In the genomic region with DNA sequence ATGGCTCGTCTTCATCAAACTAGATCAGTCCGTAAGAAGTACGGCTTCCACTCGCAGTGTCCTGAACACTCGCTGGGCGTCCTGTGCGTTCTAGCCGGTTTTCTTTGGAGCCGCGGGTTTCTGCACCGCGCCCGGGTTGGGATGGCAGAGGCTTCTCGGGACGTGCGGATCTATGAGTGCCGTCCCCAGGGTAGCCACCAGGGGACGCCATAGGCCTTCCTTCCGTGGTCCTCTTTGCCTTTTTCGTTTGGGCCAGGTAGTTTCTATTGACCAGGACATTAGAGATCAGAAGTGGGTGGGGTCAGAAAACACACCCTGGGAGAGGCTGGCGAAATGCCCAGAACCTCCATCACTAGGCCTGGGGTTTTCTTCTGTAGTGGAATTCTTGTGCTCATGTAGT, we compare ENCODE assay signal across 8 cellular contexts.
A peak's percentile ranks its signal among the peaks of the same experiment; 100 is the strongest.
DNase-seq lines count a peak whose midpoint lies in the region; ATAC-seq, FAIRE-seq and TF ChIP-seq lines count a peak whose summit lies in the region.

No MANE protein-coding gene starts in this region.

- H3K9me3 ChIP-seq in HUES48 (ENCODE audit: control insufficient read depth, insufficient read depth, low read length) (no peaks in the 10 kb centered on the region; the same call in 1 of the 2 replicates), HepG2 (ENCODE audit: low read length) (no peaks in the 10 kb centered on the region)

- H3K27ac ChIP-seq in HUES48 (ENCODE audit: low read depth, low read length) (no peak overlapping the region), HepG2 (ENCODE audit: extremely low read length, insufficient read depth, low read length) (no peak overlapping the region)

- TF ChIP-seq EP300 in HepG2 (IDR thresholded peaks at IDR 0.05; ENCODE audit: low read depth in 2 of 2, low read length in 2 of 2) (no peak), HepG2 (CRISPR knock-in tag; IDR thresholded peaks at IDR 0.05; ENCODE audit: borderline replicate concordance) (no peak)

- no peak overlapping the region for H3K9ac ChIP-seq in HUES48 (ENCODE audit: low read depth, low read length)
- no peak overlapping the region for H3K9ac ChIP-seq in HepG2 (ENCODE audit: insufficient read depth, low read depth, low read length)

- no peak overlapping the region for H2AFZ ChIP-seq in HepG2 (ENCODE audit: low read length)

- POLR2A ChIA-PET in activated CD4-positive, alpha-beta memory T cell treated with anti-CD3 and anti-CD28 coated beads for 36 hours (lab: Charles Lee), result no interaction called here
- POLR2A ChIA-PET in HepG2 (lab: Yijun Ruan, JAX), result no interaction called here

- no peaks in the 10 kb centered on the region for H3K9me3 Mint-ChIP-seq in activated CD4-positive, alpha-beta memory T cell treated with anti-CD3 and anti-CD28 coated beads for 36 hours

- no peak overlapping the region for H3K4me2 ChIP-seq in HepG2 (ENCODE audit: low read depth, low read length)

- in situ Hi-C loops in Caki2 (cut with HindIII; ENCODE audit: low pct_unique_long_range_greater_than_20kb, low sequenced_read_pairs) (no loop called here), HepG2 (cut with HindIII; ENCODE audit: extremely low pct_ligation_motif_present, low pct_unique_long_range_greater_than_20kb) (no loop called here)

- no peaks in the 10 kb centered on the region for H4K20me1 ChIP-seq in HepG2 (ENCODE audit: insufficient read depth, low read length)

- no TSS peak for BruUV-seq in HepG2 (replicated peaks; lab: Mats Ljungman, UMichigan)

- H3K4me1 ChIP-seq in HUES48 (ENCODE audit: control insufficient read depth, insufficient read depth, low read length), result no peaks in the 10 kb centered on the region
- H3K4me1 ChIP-seq in HepG2 (ENCODE audit: insufficient read depth, low read length), result no peaks in the 10 kb centered on the region

- peaks cover 4% of the 10 kb centered on the region for H3K36me3 Mint-ChIP-seq in activated CD4-positive, alpha-beta memory T cell treated with anti-CD3 and anti-CD28 coated beads for 36 hours

- FAIRE-seq in HepG2 (lab: Jason Lieb, UNC), result no peak

- peaks cover 63% of the 10 kb centered on the region for H3K27me3 Mint-ChIP-seq in activated CD4-positive, alpha-beta memory T cell treated with anti-CD3 and anti-CD28 coated beads for 36 hours

- H3K27me3 ChIP-seq in HUES48 (ENCODE audit: control insufficient read depth, insufficient read depth, low read length), result peaks cover 47% of the 10 kb centered on the region
- H3K27me3 ChIP-seq in HepG2 (ENCODE audit: control insufficient read depth in 1 of 2, insufficient read depth in 2 of 2, low read length in 2 of 2), result peaks cover 1 to 11% of the 10 kb centered on the region in 2 experiments; a peak in 2 of 5 replicates

- CTCF ChIA-PET in activated CD4-positive, alpha-beta memory T cell treated with anti-CD3 and anti-CD28 coated beads for 36 hours (lab: Charles Lee), result no interaction called here
- CTCF ChIA-PET in HepG2 (lab: Yijun Ruan, JAX; ENCODE audit: low intra/inter-chr PET ratio, low total read pairs), result no interaction called here

- TF ChIP-seq RAD21 in HepG2 (CRISPR knock-in tag; IDR thresholded peaks at IDR 0.05), result peak; percentile 25; the same call in 1 of the 2 replicates

- WGBS in HepG2 (ENCODE audit: low lambda C conversion rate), result 17% methylated on average over 18 of the region's 21 CpGs

- H3K4me3 ChIP-seq in HUES48 (ENCODE audit: low read depth, low read length) (peak overlapping the region; percentile 43), HepG2 (replicated peaks in 1 of 3; ENCODE audit: insufficient read depth in 1 of 3, low read depth in 2 of 3, low read length in 3 of 3) (no peak overlapping the region)

- peaks cover 13% of the 10 kb centered on the region for H3K4me1 Mint-ChIP-seq in activated CD4-positive, alpha-beta memory T cell treated with anti-CD3 and anti-CD28 coated beads for 36 hours (ENCODE audit: low read depth)

- peak; percentile 66 for TF ChIP-seq CTCF in HepG2 (CRISPR knock-in tag; IDR thresholded peaks at IDR 0.05)

- no peaks in the 10 kb centered on the region for H3K79me2 ChIP-seq in HepG2 (ENCODE audit: insufficient read depth, low read length)

- TF ChIP-seq POLR2A in HepG2 (IDR thresholded peaks at IDR 0.05; ENCODE audit: insufficient read depth in 1 of 2, low read depth in 2 of 2, low read length in 2 of 2), result no peak

- H3K4me3 Mint-ChIP-seq in activated CD4-positive, alpha-beta memory T cell treated with anti-CD3 and anti-CD28 coated beads for 36 hours, result peak overlapping the region; percentile 4

- no peaks in the 10 kb centered on the region for H3K36me3 ChIP-seq in HUES48 (ENCODE audit: control insufficient read depth, insufficient read depth, low read length)
- H3K36me3 ChIP-seq in HepG2 (replicated peaks in 1 of 2; ENCODE audit: control insufficient read depth in 1 of 2, insufficient read depth in 2 of 2, low read length in 2 of 2), result no peaks in the 10 kb centered on the region

- H3K27ac Mint-ChIP-seq in activated CD4-positive, alpha-beta memory T cell treated with anti-CD3 and anti-CD28 coated beads for 36 hours, result no peak overlapping the region

- intact Hi-C loops in activated CD4-positive, alpha-beta memory T cell treated with anti-CD3 and anti-CD28 coated beads for 36 hours (cut with micrococcal nuclease), result no loop called here
- intact Hi-C loops in HepG2 (cut with micrococcal nuclease; ENCODE audit: unreplicated experiment), result no loop called here

- no peak for ATAC-seq in HepG2
- no peak for ATAC-seq in GM21723 (IDR thresholded peaks at IDR 0.05; ENCODE audit: unreplicated experiment)
- ATAC-seq in HG03095 (IDR thresholded peaks at IDR 0.05; ENCODE audit: unreplicated experiment), result no peak
- no peak for ATAC-seq in GM21737 (IDR thresholded peaks at IDR 0.05; ENCODE audit: unreplicated experiment)

- peak; percentile 50 for DNase-seq in Caki2 (ENCODE audit: low read depth)
- peak; percentile 45 for DNase-seq in activated CD4-positive, alpha-beta memory T cell treated with anti-CD3 and anti-CD28 coated beads for 36 hours
- DNase-seq in HepG2 (ENCODE audit: low spot score), result peak; percentile 15
- no peak for DNase-seq in T1000 (lab: John Stamatoyannopoulos, UW)

TF ChIP-seq in HepG2, 621 proteins besides CTCF, POLR2A, EP300 and RAD21:
- TF ChIP-seq SMC3 (IDR thresholded peaks at IDR 0.05; ENCODE audit: low read length), result peak; percentile 23; the same call in 1 of the 2 replicates
- TF ChIP-seq, protein P1, sequence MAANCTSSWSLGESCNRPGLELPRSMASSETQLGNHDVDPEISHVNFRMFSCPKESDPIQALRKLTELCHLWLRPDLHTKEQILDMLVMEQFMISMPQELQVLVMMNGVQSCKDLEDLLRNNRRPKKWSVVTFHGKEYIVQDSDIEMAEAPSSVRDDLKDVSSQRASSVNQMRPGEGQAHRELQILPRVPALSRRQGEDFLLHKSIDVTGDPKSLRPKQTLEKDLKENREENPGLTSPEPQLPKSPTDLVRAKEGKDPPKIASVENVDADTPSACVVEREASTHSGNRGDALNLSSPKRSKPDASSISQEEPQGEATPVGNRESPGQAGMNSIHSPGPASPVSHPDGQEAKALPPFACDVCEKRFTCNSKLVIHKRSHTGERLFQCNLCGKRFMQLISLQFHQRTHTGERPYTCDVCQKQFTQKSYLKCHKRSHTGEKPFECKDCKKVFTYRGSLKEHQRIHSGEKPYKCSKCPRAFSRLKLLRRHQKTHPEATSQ (CRISPR knock-in tag; IDR thresholded peaks at IDR 0.05; ENCODE audit: borderline replicate concordance), result no peak
- TF ChIP-seq ZNF232 (CRISPR knock-in tag; IDR thresholded peaks at IDR 0.05; ENCODE audit: borderline replicate concordance), result no peak
- TF ChIP-seq STAG1 (CRISPR knock-in tag; IDR thresholded peaks at IDR 0.05), result peak; percentile 70
